In the genomic region with DNA sequence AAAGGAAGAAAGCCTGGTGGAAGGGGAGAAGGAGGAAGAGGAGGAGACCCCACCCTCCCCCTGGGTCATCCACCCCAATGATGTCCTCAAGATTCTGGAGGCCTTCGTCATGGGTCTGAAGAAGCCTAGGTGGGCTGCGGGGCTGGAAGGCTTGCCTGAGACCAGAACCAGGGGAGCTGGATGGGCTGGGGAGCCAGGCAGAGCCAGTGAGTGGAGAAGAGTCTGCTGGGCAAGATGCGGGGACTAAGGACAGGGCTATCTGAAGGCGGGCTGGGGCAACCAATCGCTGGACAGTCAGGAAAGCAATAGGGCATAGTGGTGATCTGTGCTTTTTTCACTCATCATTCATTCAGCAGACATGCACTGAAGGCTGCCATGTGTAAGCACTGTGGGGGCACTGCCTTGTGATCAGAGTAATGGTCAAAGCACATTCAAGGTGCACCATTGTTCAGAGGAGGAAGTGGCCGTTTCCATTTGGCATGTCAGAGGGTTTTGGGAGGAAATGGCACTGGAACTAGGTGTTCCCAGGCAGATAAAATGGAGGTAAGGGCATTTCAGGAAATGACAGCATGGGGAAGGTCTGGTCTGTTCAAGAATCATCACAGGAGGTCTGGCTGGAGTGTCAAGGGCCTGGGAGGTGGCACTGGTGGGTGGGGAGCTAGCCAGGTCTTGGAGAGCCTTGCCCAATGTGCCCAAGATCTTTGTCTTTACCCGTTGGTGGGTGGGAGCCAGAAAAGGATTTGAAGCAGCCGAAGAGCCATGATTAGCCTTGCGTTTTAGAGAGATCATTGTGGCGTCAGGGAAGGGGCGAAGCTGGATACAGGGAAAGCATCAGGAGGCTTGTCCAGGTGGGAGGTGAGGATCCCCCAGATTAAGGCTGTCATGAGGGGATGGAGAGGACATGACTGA, we compare ENCODE assay signal across 25 cellular contexts. TPM values are rescaled to one million over a fixed set of nuclear protein-coding genes. Genes with fewer than 3 reads are reported as not detected.
"Had no signal": no experiment of that assay in that cellular context is flagged by ENCODE, and none has a peak within 500 bp of the region (broad histone marks: within the 10 kb centered on the region; RNA-seq: fewer than 3 reads in every experiment).

No MANE protein-coding gene starts in this region.

- H3K9me3 Mint-ChIP-seq: activated naive CD4-positive, alpha-beta T cell treated with anti-CD3 and anti-CD28 coated beads, Interleukin-2, amount 50 U/mL, for 24 hours; activated T-cell treated with anti-CD3 and anti-CD28 coated beads, Interleukin-2, amount 50 U/mL, for 72 hours; stimulated activated effector memory CD8-positive, alpha-beta T cell treated with anti-CD3 and anti-CD28 coated beads, Interleukin-12 subunit alpha, Interleukin-12 subunit beta, amount 100 ng/mL, for 72 hours had no signal

- H3K27ac Mint-ChIP-seq: activated naive CD4-positive, alpha-beta T cell treated with anti-CD3 and anti-CD28 coated beads, Interleukin-2, amount 50 U/mL, for 24 hours; activated T-cell treated with anti-CD3 and anti-CD28 coated beads, Interleukin-2, amount 50 U/mL, for 72 hours; naive B cell; stimulated activated effector memory CD8-positive, alpha-beta T cell treated with anti-CD3 and anti-CD28 coated beads, Interleukin-12 subunit alpha, Interleukin-12 subunit beta, amount 100 ng/mL, for 72 hours; WTC11 had no signal

- H3K36me3 Mint-ChIP-seq: activated naive CD4-positive, alpha-beta T cell treated with anti-CD3 and anti-CD28 coated beads, Interleukin-2, amount 50 U/mL, for 24 hours; naive B cell; stimulated activated effector memory CD8-positive, alpha-beta T cell treated with anti-CD3 and anti-CD28 coated beads, Interleukin-12 subunit alpha, Interleukin-12 subunit beta, amount 100 ng/mL, for 72 hours; WTC11 had no signal

- DNase-seq: activated CD4-positive, alpha-beta T cell treated with anti-CD3 and anti-CD28 coated beads for 4 hours; activated CD4-positive, alpha-beta T cell treated with anti-CD3 and anti-CD28 coated beads, Interleukin-2, amount 50 U/mL, for 48 hours; activated gamma-delta T cell; activated T-cell treated with anti-CD3 and anti-CD28 coated beads, Interleukin-2, amount 50 U/mL, for 72 hours; brain microvascular endothelial cell; central memory CD4-positive, alpha-beta T cell; erythroblast; foreskin fibroblast; lower lobe of right lung; mesendoderm; naive B cell; stimulated activated CD4-positive, alpha-beta T cell treated with anti-CD3 and anti-CD28 coated beads, Interleukin-2, amount 100 ng/mL, for 24 hours; stomach; T1000 had no signal

- FAIRE-seq: colon had no signal

- H3K4me3 Mint-ChIP-seq: activated naive CD4-positive, alpha-beta T cell treated with anti-CD3 and anti-CD28 coated beads, Interleukin-2, amount 50 U/mL, for 24 hours; activated T-cell treated with anti-CD3 and anti-CD28 coated beads, Interleukin-2, amount 50 U/mL, for 72 hours; naive B cell; stimulated activated effector memory CD8-positive, alpha-beta T cell treated with anti-CD3 and anti-CD28 coated beads, Interleukin-12 subunit alpha, Interleukin-12 subunit beta, amount 100 ng/mL, for 72 hours; WTC11 had no signal

- H3K27me3 Mint-ChIP-seq: activated naive CD4-positive, alpha-beta T cell treated with anti-CD3 and anti-CD28 coated beads, Interleukin-2, amount 50 U/mL, for 24 hours had no signal

- H3K4me1 Mint-ChIP-seq: activated naive CD4-positive, alpha-beta T cell treated with anti-CD3 and anti-CD28 coated beads, Interleukin-2, amount 50 U/mL, for 24 hours; naive B cell; stimulated activated effector memory CD8-positive, alpha-beta T cell treated with anti-CD3 and anti-CD28 coated beads, Interleukin-12 subunit alpha, Interleukin-12 subunit beta, amount 100 ng/mL, for 72 hours; WTC11 had no signal

- ATAC-seq: activated T-cell treated with anti-CD3 and anti-CD28 coated beads, Interleukin-2, amount 50 U/mL, for 72 hours; left lobe of liver; lower lobe of right lung; stimulated activated effector memory CD8-positive, alpha-beta T cell treated with anti-CD3 and anti-CD28 coated beads, Interleukin-12 subunit alpha, Interleukin-12 subunit beta, amount 100 ng/mL, for 72 hours; WTC11 had no signal

RNA-seq across cellular contexts. Expression of a gene that starts 24.2 kb away (rescaled TPM):
- total RNA-seq: ascending aorta, fibroblast of lung, kidney epithelial cell, osteocyte had no signal

RNA-seq across cellular contexts. Expression of a gene that starts 52.0 kb away (rescaled TPM):
- total RNA-seq: activated CD8-positive, alpha-beta memory T cell treated with anti-CD3 and anti-CD28 coated beads for 36 hours; ascending aorta; left lobe of liver; osteocyte; T-helper 1 cell treated with Interleukin-12 subunit alpha and Interleukin-12 subunit beta and Interleukin-4 antibody, amounts not matched to agents 30 ng/mL and 1 ng/mL, for 36 hours had no signal
